Comparison of ENCODE assay signal across 9 cellular contexts in genomic region chr6:17985934-17986655, GRCh38. TPM values are rescaled to one million over a fixed set of nuclear protein-coding genes. Genes with fewer than 3 reads are reported as not detected.
DNase-seq lines count a peak whose midpoint lies in the region; ATAC-seq and TF ChIP-seq lines count a peak whose summit lies in the region.
"Had no signal": no experiment of that assay in that cellular context is flagged by ENCODE, and none has a peak within 500 bp of the region (broad histone marks: within the 10 kb centered on the region; RNA-seq: fewer than 3 reads in every experiment).

No MANE protein-coding gene starts in this region.

- TSS peak; percentile 55 for BruUV-seq in MCF 10A (replicated peaks; lab: Mats Ljungman, UMichigan)

- intact Hi-C loops in activated CD4-positive, alpha-beta T cell treated with anti-CD3 and anti-CD28 coated beads, Interleukin-2, amount 10 ng/mL, durations not matched to agents 24 days and 14 days (cut with micrococcal nuclease): loop anchor here (5.0 kb wide), 2 partner anchors 131 to 276 kb away; partner anchors contain the start of gene DEK
- intact Hi-C loops in MCF 10A (cut with micrococcal nuclease): loop anchor here (2.0 to 5.0 kb wide), 4 partner anchors 79 to 276 kb away; partner anchors contain the start of genes DEK, KDM1B and TPMT
- intact Hi-C loops in lower leg skin (cut with DNase I; ENCODE audit: low total_unique reads): loop anchor here (10.0 kb wide), 1 partner anchor 151 kb away; no protein-coding TSS in a partner anchor

- H3K4me1 Mint-ChIP-seq in activated CD4-positive, alpha-beta T cell treated with anti-CD3 and anti-CD28 coated beads, Interleukin-2, amount 10 ng/mL, durations not matched to agents 24 days and 14 days: peaks cover 9% of the 10 kb centered on the region
- H3K4me1 Mint-ChIP-seq in MCF 10A (ENCODE audit: insufficient read depth, unreplicated experiment): peaks cover 30% of the 10 kb centered on the region

- POLR2A ChIA-PET in MCF 10A (lab: Yijun Ruan, JAX): interaction anchor here (0.6 to 5.9 kb wide), 22 partner anchors 8 to 402 kb away, joined by 3 to 83 read pairs (median 4); partner anchors contain the start of genes KDM1B and TPMT

- no peak for DNase-seq in activated CD4-positive, alpha-beta T cell treated with anti-CD3 and anti-CD28 coated beads, Interleukin-2, amount 10 ng/mL, durations not matched to agents 24 days and 14 days
- no peak for DNase-seq in activated CD4-positive, alpha-beta T cell treated with anti-CD3 and anti-CD28 coated beads, Interleukin-2, amount 50 U/mL, for 1 hour
- DNase-seq in MCF 10A (ENCODE audit: unreplicated experiment): no peak
- DNase-seq in lower leg skin (ENCODE audit: low spot score in 2 of 2): no peak
- DNase-seq in superior temporal gyrus (ENCODE audit: extremely low spot score): peak; percentile 59
- DNase-seq in islet precursor cell: no peak
- DNase-seq: SHP77 treated with DMSO at 0.1 percent for 48 hours had no signal

- peak overlapping the region; percentile 56 for H3K4me3 ChIP-seq in lower leg skin (ENCODE audit: low read depth, poor library complexity, severe bottlenecking)

- CTCF ChIA-PET in MCF 10A (lab: Yijun Ruan, JAX): interaction anchor here (0.6 to 1.0 kb wide), 2 partner anchors 61 to 124 kb away, joined by 3 to 4 read pairs; no protein-coding TSS in a partner anchor

- peaks cover 63% of the 10 kb centered on the region for H3K27me3 Mint-ChIP-seq in activated CD4-positive, alpha-beta T cell treated with anti-CD3 and anti-CD28 coated beads, Interleukin-2, amount 10 ng/mL, durations not matched to agents 24 days and 14 days
- no peaks in the 10 kb centered on the region for H3K27me3 Mint-ChIP-seq in MCF 10A (ENCODE audit: insufficient read depth, unreplicated experiment)

- H3K27ac Mint-ChIP-seq in activated CD4-positive, alpha-beta T cell treated with anti-CD3 and anti-CD28 coated beads, Interleukin-2, amount 10 ng/mL, durations not matched to agents 24 days and 14 days: no peak overlapping the region
- no peak overlapping the region for H3K27ac Mint-ChIP-seq in MCF 10A (ENCODE audit: low read depth, unreplicated experiment)

- no peaks in the 10 kb centered on the region for H3K36me3 Mint-ChIP-seq in activated CD4-positive, alpha-beta T cell treated with anti-CD3 and anti-CD28 coated beads, Interleukin-2, amount 10 ng/mL, durations not matched to agents 24 days and 14 days (ENCODE audit: low read depth)
- no peaks in the 10 kb centered on the region for H3K36me3 Mint-ChIP-seq in MCF 10A (ENCODE audit: insufficient read depth, unreplicated experiment)

- no peaks in the 10 kb centered on the region for H3K9me3 Mint-ChIP-seq in activated CD4-positive, alpha-beta T cell treated with anti-CD3 and anti-CD28 coated beads, Interleukin-2, amount 10 ng/mL, durations not matched to agents 24 days and 14 days
- H3K9me3 Mint-ChIP-seq in MCF 10A (ENCODE audit: unreplicated experiment): no peaks in the 10 kb centered on the region

- H3K4me3 Mint-ChIP-seq in activated CD4-positive, alpha-beta T cell treated with anti-CD3 and anti-CD28 coated beads, Interleukin-2, amount 10 ng/mL, durations not matched to agents 24 days and 14 days: peak overlapping the region; percentile 28
- peak overlapping the region; percentile 80 for H3K4me3 Mint-ChIP-seq in MCF 10A (ENCODE audit: unreplicated experiment)

- TF ChIP-seq POLR2A in lower leg skin (IDR thresholded peaks at IDR 0.05): no peak

- no peak for ATAC-seq in GM18861 (IDR thresholded peaks at IDR 0.05; ENCODE audit: unreplicated experiment)
- no peak for ATAC-seq in GM19324 (IDR thresholded peaks at IDR 0.05; ENCODE audit: low FRiP score, unreplicated experiment)

- 19 to 23% methylated on average over 11 of the region's 11 CpGs for WGBS in lower leg skin, 2 donors

- no peak for TF ChIP-seq CTCF in MCF 10A (IDR thresholded peaks at IDR 0.05; ENCODE audit: unreplicated experiment)
- TF ChIP-seq CTCF in lower leg skin (IDR thresholded peaks at IDR 0.05): no peak

RNA-seq across cellular contexts. Expression of gene KIF13A, which starts 1.3 kb away (rescaled TPM):
- not detected in 2 replicates for total RNA-seq in activated CD4-positive, alpha-beta T cell treated with anti-CD3 and anti-CD28 coated beads, Interleukin-2, amount 10 ng/mL, durations not matched to agents 24 days and 14 days
- total RNA-seq in MCF 10A (2022) (24.1 and 33.5 TPM in 2 replicates), lower leg skin (10 to 100 TPM; 54.4 to 88.5 (median 60.6) TPM)

Comparison
In these comparisons a context has a peak if more than half of its experiments do, and no peak if none do; other contexts are left out.
1. RNA of gene KIF13A, which starts 1.3 kb away (total RNA-seq): 54.4 to 88.5 TPM in lower leg skin and 24.1 to 33.5 TPM in MCF 10A; not detected in activated CD4-positive, alpha-beta T cell treated with anti-CD3 and anti-CD28 coated beads, Interleukin-2, amount 10 ng/mL, durations not matched to agents 24 days and 14 days; every median in the first group is over 10 times any median in the second.